In genomic region chr11:63769044-63769718, GRCh38 we compare ENCODE assay signal across 8 cellular contexts. TPM values are rescaled to one million over a fixed set of nuclear protein-coding genes. Genes with fewer than 3 reads are reported as not detected.
DNase-seq lines count a peak whose midpoint lies in the region; ATAC-seq, FAIRE-seq and TF ChIP-seq lines count a peak whose summit lies in the region.

No MANE protein-coding gene starts in this region.

- dilution Hi-C loops in keratinocyte (cut with MboI; ENCODE audit: extremely low pct_ligation_motif_present, low sequenced_read_pairs) = no loop called here

- H3K9me2 ChIP-seq in PC-9 (ENCODE audit: insufficient read depth) = no peaks in the 10 kb centered on the region

- intact Hi-C loops in PC-9 (cut with micrococcal nuclease; ENCODE audit: unreplicated experiment) = loop anchor here (2.0 kb wide), 1 partner anchor 34 kb away; no protein-coding TSS in a partner anchor
- intact Hi-C loops in K562 (cut with micrococcal nuclease) = loop anchor here (5.0 kb wide), 4 partner anchors 43 to 383 kb away; partner anchors contain the start of genes MARK2, RCOR2 and SPINDOC

- H3K9me3 ChIP-seq in PC-9 (ENCODE audit: insufficient read depth, low read depth) = no peaks in the 10 kb centered on the region
- H3K9me3 ChIP-seq in K562 (replicated peaks; ENCODE audit: control insufficient read depth, insufficient read depth, low read depth, low read length) = no peaks in the 10 kb centered on the region
- H3K9me3 ChIP-seq in keratinocyte (ENCODE audit: control insufficient read depth, low read depth, low read length) = no peaks in the 10 kb centered on the region

- POLR2A ChIA-PET in PC-9 (lab: Charles Lee; ENCODE audit: unreplicated experiment) = interaction anchor here (0.6 to 0.7 kb wide), 2 partner anchors 65 to 88 kb away, joined by 4 to 5 read pairs; no protein-coding TSS in a partner anchor
- POLR2A ChIA-PET in K562 (lab: Yijun Ruan, JAX) = interaction anchor here (0.6 to 1.1 kb wide), 3 partner anchors 42 to 191 kb away, joined by 3 read pairs; no protein-coding TSS in a partner anchor

- H3K27me3 ChIP-seq in H7 (ENCODE audit: control insufficient read depth, insufficient read depth, low read length) (peaks cover 7% of the 10 kb centered on the region), PC-9 (ENCODE audit: insufficient read depth, low read depth) (no peaks in the 10 kb centered on the region), K562 (ENCODE audit: control insufficient read depth in 2 of 2, insufficient read depth in 2 of 2, low read length in 2 of 2) (no peaks in the 10 kb centered on the region), keratinocyte (ENCODE audit: control insufficient read depth, extremely low read depth, insufficient read depth, low read length) (no peaks in the 10 kb centered on the region)

- peaks cover 36% of the 10 kb centered on the region for H3F3A ChIP-seq in PC-9 (ENCODE audit: insufficient read depth, low read depth)

- H3K79me2 ChIP-seq in PC-9 (ENCODE audit: low read depth) = peaks cover 23% of the 10 kb centered on the region; the same call in 1 of the 2 replicates
- peaks cover 19% of the 10 kb centered on the region for H3K79me2 ChIP-seq in K562 (ENCODE audit: control insufficient read depth, insufficient read depth, low read length)
- H3K79me2 ChIP-seq in keratinocyte (ENCODE audit: control insufficient read depth, insufficient read depth, low read length) = peaks cover 3% of the 10 kb centered on the region

- DNase-seq in GM10266 (ENCODE audit: extremely low spot score) (peak; percentile 83), H7 (peak; percentile 80), PC-9 (peak in 1 of 2 experiments; percentile 63), K562 (ENCODE audit: extremely low read depth in 1 of 4, low spot score in 3 of 4) (peak; percentile 64 to 87 (median 80)), keratinocyte (ENCODE audit: low read depth, low spot score) (no peak), epidermal melanocyte (ENCODE audit: insufficient read length, low spot score) (no peak)
- DNase-seq in stimulated activated CD4-positive, alpha-beta T cell treated with anti-CD3 and anti-CD28 coated beads, Interleukin-4, amount 100 ng/mL, for 4 hours = peak; percentile 28 to 47

- H3K4me3 ChIP-seq in H7 (ENCODE audit: insufficient read depth, low read depth, low read length) (peak overlapping the region; percentile 83), PC-9 (peak overlapping the region; percentile 65), K562 (peak overlapping the region; percentile 60), keratinocyte (ENCODE audit: control insufficient read depth in 2 of 3, extremely low read depth in 1 of 3, insufficient read depth in 2 of 3, low read depth in 1 of 3, low read length in 3 of 3) (peak overlapping the region; percentile 46 to 67 (median 56))

- TF ChIP-seq EP300 in K562 (IDR thresholded peaks at IDR 0.05; ENCODE audit: low read length) = no peak

- H3K4me2 ChIP-seq in PC-9 (peak overlapping the region; percentile 79), K562 (ENCODE audit: insufficient read depth, low read length) (peak overlapping the region; percentile 63), keratinocyte (ENCODE audit: control insufficient read depth, extremely low read depth, insufficient read depth, low read depth, low read length) (peak overlapping the region; percentile 60)

- H3K27ac ChIP-seq in PC-9 = no peak overlapping the region
- peak overlapping the region; percentile 61 for H3K27ac ChIP-seq in K562 (ENCODE audit: extremely low read depth, low read depth, low read length)
- no peak overlapping the region for H3K27ac ChIP-seq in keratinocyte (ENCODE audit: control insufficient read depth, insufficient read depth, low read length)

- H4K20me1 ChIP-seq in PC-9 (ENCODE audit: insufficient read depth) = peaks cover 13% of the 10 kb centered on the region; the same call in 1 of the 2 replicates
- no peaks in the 10 kb centered on the region for H4K20me1 ChIP-seq in K562 (replicated peaks; ENCODE audit: control insufficient read depth, insufficient read depth, low read length)
- H4K20me1 ChIP-seq in keratinocyte (ENCODE audit: control insufficient read depth, extremely low read depth, insufficient read depth, low read length) = peaks cover 5% of the 10 kb centered on the region

- CTCF ChIA-PET in PC-9 (lab: Charles Lee) (interaction anchor here (0.6 kb wide), 2 partner anchors 166 to 181 kb away, joined by 5 to 6 read pairs; no protein-coding TSS in a partner anchor), K562 (lab: Yijun Ruan, JAX; ENCODE audit: low intra/inter-chr PET ratio) (interaction anchor here (0.8 kb wide), 1 partner anchor 68 kb away, joined by 5 read pairs; no protein-coding TSS in a partner anchor)

- in situ Hi-C loops in K562 (cut with MboI) = loop anchor here (10.0 kb wide), 1 partner anchor 376 kb away; no protein-coding TSS in a partner anchor

- H3K4me1 ChIP-seq in PC-9 (replicated peaks; ENCODE audit: insufficient read depth) (peaks cover 11% of the 10 kb centered on the region; the same call in 1 of the 2 replicates), K562 (replicated peaks in 1 of 2; ENCODE audit: control insufficient read depth in 2 of 2, insufficient read depth in 2 of 2, low read length in 2 of 2) (peaks cover 8 to 46% of the 10 kb centered on the region in 2 experiments), keratinocyte (ENCODE audit: control insufficient read depth, extremely low read depth, insufficient read depth, low read length) (peaks cover 8% of the 10 kb centered on the region)

- FAIRE-seq in K562 (lab: Jason Lieb, UNC) (no peak), keratinocyte (lab: Jason Lieb, UNC) (no peak)

- TF ChIP-seq RAD21 in K562 (CRISPR knock-in tag; conservative IDR thresholded peaks at IDR 0.05 in 1 of 2, IDR thresholded peaks at IDR 0.05 in 1 of 2) = no peak

- H3K9me1 ChIP-seq in K562 (ENCODE audit: control insufficient read depth, insufficient read depth, low read length) = no peaks in the 10 kb centered on the region
- no peaks in the 10 kb centered on the region for H3K9me1 ChIP-seq in keratinocyte (ENCODE audit: control insufficient read depth, extremely low read depth, insufficient read depth, low read length)

- BruUV-seq in PC-9 (replicated peaks; lab: Mats Ljungman, UMichigan) = no TSS peak
- no TSS peak for BruUV-seq in K562 (replicated peaks; lab: Mats Ljungman, UMichigan)

- peak overlapping the region; percentile 63 to 95; a peak in 3 of 4 replicates for H3K9ac ChIP-seq in K562 (ENCODE audit: insufficient read depth in 1 of 2, low read depth in 2 of 2, low read length in 2 of 2)
- H3K9ac ChIP-seq in keratinocyte (ENCODE audit: control insufficient read depth, extremely low read depth, insufficient read depth, low read length) = peak overlapping the region; percentile 62

- H2AFZ ChIP-seq in PC-9 (peak overlapping the region; percentile 82), K562 (ENCODE audit: low read depth, low read length) (peak overlapping the region; percentile 86), keratinocyte (ENCODE audit: control insufficient read depth, low read length) (peak overlapping the region; percentile 46)

- H3K36me3 ChIP-seq in H7 (replicated peaks; ENCODE audit: control insufficient read depth, insufficient read depth, low read length) (no peaks in the 10 kb centered on the region; the same call in 1 of the 2 replicates), PC-9 (ENCODE audit: low read depth) (no peaks in the 10 kb centered on the region), K562 (ENCODE audit: control insufficient read depth, insufficient read depth, low read length) (peaks cover 15% of the 10 kb centered on the region; the same call in 1 of the 3 replicates), keratinocyte (ENCODE audit: control insufficient read depth in 2 of 2, extremely low read depth in 1 of 2, insufficient read depth in 2 of 2, low read length in 2 of 2) (no peaks in the 10 kb centered on the region)

- TF ChIP-seq CTCF in GM10266 (IDR thresholded peaks at IDR 0.05; ENCODE audit: control insufficient read depth, insufficient read depth, low read depth, missing control alignments) (no peak), PC-9 (conservative IDR thresholded peaks at IDR 0.05) (no peak), K562 (IDR thresholded peaks at IDR 0.05 in 2 of 3, conservative IDR thresholded peaks at IDR 0.05 in 1 of 3; ENCODE audit: insufficient read depth in 2 of 3, low read depth in 1 of 3, low read length in 3 of 3) (no peak), keratinocyte (optimal IDR thresholded peaks at IDR 0.05 in 1 of 3, IDR thresholded peaks at IDR 0.05 in 1 of 3, conservative IDR thresholded peaks at IDR 0.05 in 1 of 3; ENCODE audit: extremely low read depth in 1 of 3, insufficient read depth in 2 of 3, low read length in 3 of 3) (no peak)

- 5% methylated on average over 28 of the region's 82 CpGs for WGBS in K562 (ENCODE audit: insufficient coverage, low coverage, missing lambda C conversion rate)

- ATAC-seq in K562 = peak; percentile 84
- no peak for ATAC-seq in HG02870 (IDR thresholded peaks at IDR 0.05; ENCODE audit: unreplicated experiment)

- TF ChIP-seq POLR2A in K562 (conservative IDR thresholded peaks at IDR 0.05) = no peak

RNA-seq across cellular contexts. Expression of gene ZFTA, which starts 0.6 kb away (rescaled TPM):
- 27.2 and 34.3 TPM in 2 replicates for total RNA-seq in H7 (2014; rRNA removed; shearing (Covaris generic))
- total RNA-seq in PC-9 (2021) (16.6 and 19.3 TPM in 2 replicates), K562 (2014; rRNA removed) (6.7 and 7.6 TPM in 2 replicates), K562 (2014; rRNA removed; fragmentation: Illumina TruSeq; extraction: Trizol) (2.9 and 3.0 TPM in 2 replicates), K562 (2015; rRNA removed; fragmentation: Illumina TruSeq; extraction: Trizol) (3.7 and 4.2 TPM in 2 replicates), K562 (2021) (8.4 and 12.3 TPM in 2 replicates)
- 11.1 and 14.8 TPM in 2 replicates for total RNA-seq in K562 (2011; cell fraction: chromatin; rRNA removed; ENCODE audit: low replicate concordance)
- total RNA-seq in K562 (2011; cell fraction: nucleolus; rRNA removed) = 8.8 and 11.5 TPM in 2 replicates
- total RNA-seq in K562 (2011; cell fraction: nucleoplasm; rRNA removed) = 12.8 and 16.3 TPM in 2 replicates
- polyA plus RNA-seq in K562 (2011; rRNA removed) (2.6 and 2.8 TPM in 2 replicates), K562 (2014; fragmentation: Illumina TruSeq; extraction: Trizol) (2.5 and 2.6 TPM in 2 replicates), K562 (2014; fragmentation: Nextera tagmentation; extraction: Ambion mirVana) (under 1 TPM; 0.45 TPM), K562 (2014; rRNA removed) (4.6 and 5.1 TPM in 2 replicates), keratinocyte (2.9 to 4.6 TPM (median 3.3 TPM) in 3 replicates)
- 1.7 and 4.1 TPM in 2 replicates for polyA plus RNA-seq in K562 (2011; cell fraction: cytosol; rRNA removed)
- polyA plus RNA-seq in K562 (2011; cell fraction: nucleus; rRNA removed) = 10.4 and 14.9 TPM in 2 replicates
- 3.1 and 3.3 TPM in 2 replicates for polyA plus RNA-seq in K562 (2012)
- polyA minus RNA-seq in K562 (2011; rRNA and poly(A)+ RNA removed) = 1.9 and 2.1 TPM in 2 replicates
- polyA minus RNA-seq in K562 (2011; cell fraction: cytosol; rRNA and poly(A)+ RNA removed) = 2.3 and 4.7 TPM in 2 replicates
- 5.1 and 5.3 TPM in 2 replicates for polyA minus RNA-seq in K562 (2011; cell fraction: nucleus; rRNA and poly(A)+ RNA removed)
- polyA plus RNA-seq in keratinocyte (2011; ENCODE audit: low read depth) = 0.46 TPM
- polyA plus RNA-seq in keratinocyte (2011; cell fraction: cytosol; rRNA removed) = 2.3 TPM in 2 replicates
- polyA plus RNA-seq in keratinocyte (2011; cell fraction: nucleus; rRNA removed) = 6.0 and 6.2 TPM in 2 replicates
- 1.3 and 3.9 TPM in 2 replicates for polyA plus RNA-seq in keratinocyte (2012; ENCODE audit: low replicate concordance)
- 1.9 to 3.2 TPM (median 2.7 TPM) in 3 replicates for polyA minus RNA-seq in keratinocyte
- polyA minus RNA-seq in keratinocyte (2011; cell fraction: cytosol; rRNA and poly(A)+ RNA removed) = 8.8 TPM
- 4.2 and 4.6 TPM in 2 replicates for polyA minus RNA-seq in keratinocyte (2011; cell fraction: nucleus; rRNA and poly(A)+ RNA removed)

RNA-seq across cellular contexts. Expression of gene SPINDOC, which starts 44.1 kb away (rescaled TPM):
- total RNA-seq in H7 (2014; rRNA removed; shearing (Covaris generic)) = 106 and 107 TPM in 2 replicates
- 46.8 and 49.7 TPM in 2 replicates for total RNA-seq in PC-9 (2021)
- total RNA-seq in K562 (2011; cell fraction: chromatin; rRNA removed; ENCODE audit: low replicate concordance) = 22.0 and 38.1 TPM in 2 replicates
- 26.2 and 28.3 TPM in 2 replicates for total RNA-seq in K562 (2011; cell fraction: nucleolus; rRNA removed)
- 23.4 and 29.6 TPM in 2 replicates for total RNA-seq in K562 (2011; cell fraction: nucleoplasm; rRNA removed)
- total RNA-seq in K562 (2014; rRNA removed) = 36.3 and 39.3 TPM in 2 replicates
- total RNA-seq in K562 (2014; rRNA removed; fragmentation: Illumina TruSeq; extraction: Trizol) = 11.5 and 11.8 TPM in 2 replicates
- 31.4 and 31.9 TPM in 2 replicates for total RNA-seq in K562 (2015; rRNA removed; fragmentation: Illumina TruSeq; extraction: Trizol)
- 33.0 and 35.3 TPM in 2 replicates for total RNA-seq in K562 (2021)
- 15.1 and 16.9 TPM in 2 replicates for polyA plus RNA-seq in K562 (2011; rRNA removed)
- polyA plus RNA-seq in K562 (2011; cell fraction: cytosol; rRNA removed) = 18.9 and 34.3 TPM in 2 replicates
- polyA plus RNA-seq in K562 (2011; cell fraction: nucleus; rRNA removed) = 17.4 and 25.9 TPM in 2 replicates
- polyA plus RNA-seq in K562 (2012) = 29.5 and 34.3 TPM in 2 replicates
- 19.6 and 26.5 TPM in 2 replicates for polyA plus RNA-seq in K562 (2014; fragmentation: Illumina TruSeq; extraction: Trizol)
- polyA plus RNA-seq in K562 (2014; fragmentation: Nextera tagmentation; extraction: Ambion mirVana) = under 1 TPM; 0.70 to 0.95 TPM
- 35.0 and 38.6 TPM in 2 replicates for polyA plus RNA-seq in K562 (2014; rRNA removed)
- 4.3 and 4.6 TPM in 2 replicates for polyA minus RNA-seq in K562 (2011; rRNA and poly(A)+ RNA removed)
- 10.5 and 11.5 TPM in 2 replicates for polyA minus RNA-seq in K562 (2011; cell fraction: cytosol; rRNA and poly(A)+ RNA removed)
- polyA minus RNA-seq in K562 (2011; cell fraction: nucleus; rRNA and poly(A)+ RNA removed) = 7.0 and 7.8 TPM in 2 replicates
- 7.8 to 9.8 TPM (median 8.1 TPM) in 3 replicates for polyA plus RNA-seq in keratinocyte
- 1.9 TPM for polyA plus RNA-seq in keratinocyte (2011; ENCODE audit: low read depth)
- 4.3 and 10.1 TPM in 2 replicates for polyA plus RNA-seq in keratinocyte (2011; cell fraction: cytosol; rRNA removed)
- polyA plus RNA-seq in keratinocyte (2011; cell fraction: nucleus; rRNA removed) = 8.5 and 9.3 TPM in 2 replicates
- 6.6 and 11.2 TPM in 2 replicates for polyA plus RNA-seq in keratinocyte (2012; ENCODE audit: low replicate concordance)
- polyA minus RNA-seq in keratinocyte = 4.4 to 9.3 TPM (median 4.6 TPM) in 3 replicates
- 7.7 TPM for polyA minus RNA-seq in keratinocyte (2011; cell fraction: cytosol; rRNA and poly(A)+ RNA removed)
- polyA minus RNA-seq in keratinocyte (2011; cell fraction: nucleus; rRNA and poly(A)+ RNA removed) = 3.3 and 5.1 TPM in 2 replicates

Comparison
In these comparisons a context has a peak if more than half of its experiments do, and no peak if none do; other contexts are left out.
1. DNase-seq: peak in GM10266 (single experiment), H7 (single experiment), K562 (4 of 4) and stimulated activated CD4-positive, alpha-beta T cell treated with anti-CD3 and anti-CD28 coated beads, Interleukin-4, amount 100 ng/mL, for 4 hours (2 of 2); none in keratinocyte (single experiment) and epidermal melanocyte (single experiment).
2. Peak in every context shown above with its lines, with median percentiles within 50 percentile points of each other: H3K4me3 ChIP-seq, H2AFZ ChIP-seq and H3K4me2 ChIP-seq.